Comparison of ENCODE assay signal across 27 cellular contexts in the genomic region with DNA sequence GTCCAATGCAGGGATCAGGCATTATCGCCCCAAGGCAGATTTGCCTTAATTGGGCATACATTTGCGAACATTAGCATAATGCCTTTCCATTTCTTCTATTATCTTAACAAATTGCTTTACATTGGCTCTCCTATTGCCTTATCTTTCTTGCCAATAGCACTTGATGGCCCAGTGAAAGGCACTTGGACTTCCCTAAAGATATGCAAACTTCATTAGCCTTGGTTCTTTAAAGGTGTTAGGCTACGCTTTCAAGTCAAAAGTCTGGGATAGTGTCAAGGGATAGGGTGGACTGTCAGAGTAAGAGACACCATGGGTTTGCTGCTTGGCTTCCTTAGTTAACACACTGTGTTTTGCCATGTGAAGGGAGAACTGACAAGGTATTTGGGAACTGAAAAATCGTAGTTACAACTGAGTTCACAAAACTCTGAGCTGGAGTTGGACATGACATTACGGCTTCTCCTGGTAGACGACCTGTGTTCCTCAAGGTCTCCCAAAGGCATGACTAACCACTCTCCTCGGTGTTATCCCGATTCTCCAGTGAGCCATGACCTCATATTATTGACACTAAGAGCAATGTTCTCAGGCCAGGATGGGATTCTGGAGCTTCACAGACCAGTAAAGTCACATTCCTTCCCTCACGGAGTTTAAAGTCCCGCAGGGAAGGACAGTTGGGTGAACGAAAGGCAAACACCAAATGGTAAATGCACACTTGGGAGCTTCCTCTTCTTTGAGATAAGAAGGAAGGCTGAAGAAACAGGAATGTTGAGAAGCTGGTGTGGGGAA.
DNase-seq lines count a peak whose midpoint lies in the region; ATAC-seq, FAIRE-seq and TF ChIP-seq lines count a peak whose summit lies in the region.
"Had no signal": no experiment of that assay in that cellular context is flagged by ENCODE, and none has a peak within 500 bp of the region (broad histone marks: within the 10 kb centered on the region; RNA-seq: fewer than 3 reads in every experiment).

No MANE protein-coding gene starts in this region.

- H3K27me3 ChIP-seq in HUES48 (ENCODE audit: control insufficient read depth, insufficient read depth, low read length): no peaks in the 10 kb centered on the region
- H3K27me3 ChIP-seq in bronchial epithelial cell (ENCODE audit: control insufficient read depth, insufficient read depth, low read length): no peaks in the 10 kb centered on the region
- no peaks in the 10 kb centered on the region for H3K27me3 ChIP-seq in mesendoderm (ENCODE audit: insufficient read depth, low read length, poor library complexity)
- H3K27me3 ChIP-seq: right atrium auricular region, thyroid gland had no signal

- no peak overlapping the region for H3K56ac ChIP-seq in mesendoderm (ENCODE audit: low read length)

- no peak overlapping the region for H2BK120ac ChIP-seq in mesendoderm (ENCODE audit: low read depth, low read length)

- H3K23ac ChIP-seq in mesendoderm (ENCODE audit: low read length): no peak overlapping the region

- no peak overlapping the region for H4K8ac ChIP-seq in mesendoderm (ENCODE audit: low read depth, low read length)

- H3K4me2 ChIP-seq in mesendoderm (ENCODE audit: low read length): peak overlapping the region; percentile 4

- H3K4me3 ChIP-seq in HUES48 (ENCODE audit: low read depth, low read length) (0 out of 2 replicates have a peak overlapping the region, but pooled peaks have one; percentile 10), bronchial epithelial cell (ENCODE audit: low read depth, low read length) (no peak overlapping the region), mesendoderm (ENCODE audit: low read length) (no peak overlapping the region)
- H3K4me3 ChIP-seq: heart left ventricle, right atrium auricular region, SK-N-MC, thyroid gland had no signal

- H3K79me2 ChIP-seq in mesendoderm (ENCODE audit: control insufficient read depth, insufficient read depth, low read length): no peaks in the 10 kb centered on the region

- H2AK5ac ChIP-seq in mesendoderm (ENCODE audit: low read length): no peak overlapping the region

- H3K9me3 ChIP-seq in HUES48 (ENCODE audit: control insufficient read depth, insufficient read depth, low read length): no peaks in the 10 kb centered on the region
- H3K9me3 ChIP-seq: heart left ventricle, right atrium auricular region, thyroid gland had no signal

- H3K36me3 ChIP-seq in HUES48 (ENCODE audit: control insufficient read depth, insufficient read depth, low read length) (no peaks in the 10 kb centered on the region), bronchial epithelial cell (ENCODE audit: control insufficient read depth, insufficient read depth, low read length) (no peaks in the 10 kb centered on the region), mesendoderm (ENCODE audit: control insufficient read depth, insufficient read depth, low read length) (no peaks in the 10 kb centered on the region)
- H3K36me3 ChIP-seq: heart left ventricle, right atrium auricular region, thyroid gland had no signal

- H2BK15ac ChIP-seq in mesendoderm (replicated peaks; ENCODE audit: low read depth): no peak overlapping the region

- no CpG with 5 or more reads among the region's 11 CpGs for WGBS in mesendoderm (ENCODE audit: extremely low coverage, insufficient coverage, low lambda C conversion rate)

- H3K79me1 ChIP-seq in mesendoderm (ENCODE audit: low read length): no peaks in the 10 kb centered on the region

- no peak overlapping the region for H3K9ac ChIP-seq in HUES48 (ENCODE audit: low read depth, low read length)
- H3K9ac ChIP-seq in mesendoderm (ENCODE audit: low read length): no peak overlapping the region

- no peak overlapping the region for H2BK5ac ChIP-seq in mesendoderm (ENCODE audit: low read length)

- H3K4ac ChIP-seq in mesendoderm (ENCODE audit: low read depth, low read length): no peak overlapping the region

- no peak for TF ChIP-seq CTCF in C4-2B (conservative IDR thresholded peaks at IDR 0.05)
- no peak for TF ChIP-seq CTCF in bronchial epithelial cell (IDR thresholded peaks at IDR 0.05; ENCODE audit: insufficient read depth, low read length, severe bottlenecking)

- H3K4me1 ChIP-seq in HUES48 (ENCODE audit: control insufficient read depth, insufficient read depth, low read length): peaks cover 26% of the 10 kb centered on the region
- peaks cover 3% of the 10 kb centered on the region for H3K4me1 ChIP-seq in mesendoderm (ENCODE audit: control insufficient read depth, low read depth, low read length)
- H3K4me1 ChIP-seq: heart left ventricle, right atrium auricular region, thyroid gland had no signal

- ATAC-seq in HG03457 (IDR thresholded peaks at IDR 0.05; ENCODE audit: unreplicated experiment): no peak
- no peak for ATAC-seq in HG03469 (IDR thresholded peaks at IDR 0.05; ENCODE audit: unreplicated experiment)
- ATAC-seq in HG03520 (IDR thresholded peaks at IDR 0.05; ENCODE audit: unreplicated experiment): no peak
- ATAC-seq: heart left ventricle; stimulated activated memory B cell treated with anti-CD40 and anti-IgM and Interleukin-4, amounts not matched to agents 10 μg/mL and 1 μg/mL and 100 μg/mL, for 72 hours had no signal

- DNase-seq in bronchial epithelial cell (ENCODE audit: low read depth): peak; percentile 54
- DNase-seq in mesendoderm: peak; percentile 96
- DNase-seq in NCI-H1105 treated with DMSO at 0.1 percent for 48 hours (lab: John Stamatoyannopoulos, UW): no peak
- DNase-seq: ACHN; activated CD4-positive, alpha-beta T cell treated with anti-CD3 and anti-CD28 coated beads for 48 hours; activated gamma-delta T cell; amniotic stem cell; CD4-positive, CD25-positive, alpha-beta regulatory T cell; cerebellar nuclear complex; DMS79 treated with DMSO at 0.1 percent for 48 hours; effector CD4-positive, alpha-beta T cell; heart left ventricle; Karpas-422; midbrain; NCI-H69; T1000; thyroid gland had no signal

- no peak overlapping the region for H3K18ac ChIP-seq in mesendoderm (ENCODE audit: low read length)

- no peak overlapping the region for H4K5ac ChIP-seq in mesendoderm (ENCODE audit: low read length)

- H3K27ac ChIP-seq in C4-2B: peak overlapping the region; percentile 51; the same call in 1 of the 2 replicates
- H3K27ac ChIP-seq in HUES48 (ENCODE audit: low read depth, low read length): peak overlapping the region; percentile 71
- H3K27ac ChIP-seq in mesendoderm (ENCODE audit: low read depth, low read length): no peak overlapping the region
- H3K27ac ChIP-seq: heart left ventricle, right atrium auricular region, SK-N-MC, thyroid gland had no signal

- FAIRE-seq in bronchial epithelial cell (lab: Jason Lieb, UNC): no peak
- FAIRE-seq: GM18507, keratinocyte had no signal
